ENCODE assay signal across 33 cellular contexts in genomic region chr3:23675010-23675409, GRCh38.
"Had no signal": no experiment of that assay in that cellular context is flagged by ENCODE, and none has a peak within 500 bp of the region (broad histone marks: within the 10 kb centered on the region; RNA-seq: fewer than 3 reads in every experiment).

No MANE protein-coding gene starts in this region.

- H2AFZ ChIP-seq: PC-9 had no signal

- H3K4me2 ChIP-seq: PC-9 had no signal

- ATAC-seq: Panc1, Right ventricle myocardium inferior, SK-N-SH treated with all-trans-retinoic acid at 6 μM for 48 hours, T-cell had no signal

- H3K36me3 ChIP-seq: SJCRH30 had no signal

- H3K27ac ChIP-seq: PC-9, RWPE1, SJCRH30, SK-N-MC had no signal

- H3K4me3 ChIP-seq: PC-9, SJCRH30, SK-N-MC had no signal

- H3K27me3 ChIP-seq: SJCRH30 had no signal

- H3K9me3 ChIP-seq: SJCRH30 had no signal

- FAIRE-seq: RCC 7860 had no signal

- DNase-seq: MM.1S, MV-4-11, NCI-H1092, NCI-H1105, NCI-H1417, NCI-H1436, NCI-H146, NCI-H1694, NCI-H187, NCI-H1930, NCI-H2029 treated with DMSO at 0.1 percent for 48 hours, NCI-H2081 treated with DMSO at 0.1 percent for 48 hours, NCI-H2107, NCI-H2171, NCI-H226, NCI-H446 treated with DMSO at 0.1 percent for 48 hours, NCI-H510A, NCI-H524, NCI-H526, NCI-H69, NCI-H748 treated with DMSO at 0.1 percent for 48 hours, NCI-H82, PC-9, SHP77, SIG-M5, SJCRH30, T-cell had no signal
